Comparison of ENCODE assay signal across 1 cellular context in the genomic region with DNA sequence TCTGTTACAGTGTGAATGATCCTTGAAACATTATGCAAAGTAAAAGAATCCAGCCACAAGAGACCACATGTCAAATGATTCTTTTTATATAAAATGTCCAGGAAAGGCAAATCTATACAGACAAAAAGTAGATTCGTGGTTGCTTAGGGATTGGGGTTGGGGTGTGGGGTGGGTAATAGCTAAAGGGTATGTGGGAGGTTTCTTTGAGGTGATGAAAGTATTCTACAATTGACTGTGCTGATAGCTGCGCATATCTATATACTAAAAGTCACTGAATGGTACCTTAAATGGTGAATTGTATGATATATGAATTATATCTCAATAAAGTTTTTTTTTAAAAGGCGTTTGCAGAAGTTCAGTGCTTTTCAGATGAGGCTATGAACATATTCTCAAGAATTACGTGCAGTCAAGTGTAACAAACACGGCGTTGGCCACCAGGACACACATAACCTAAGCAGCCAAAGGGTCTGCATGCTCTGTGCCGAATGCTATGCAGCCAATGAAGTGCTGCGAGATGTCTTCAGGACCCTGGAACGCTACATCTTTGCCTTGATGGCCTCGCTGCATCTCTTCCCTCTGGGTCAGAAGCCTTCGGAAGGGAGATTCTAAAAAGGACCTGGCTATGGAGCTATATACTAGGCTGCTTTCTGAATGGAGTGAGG.
TF ChIP-seq lines count a peak whose summit lies in the region.

No MANE protein-coding gene starts in this region.

TF ChIP-seq in K562, 482 proteins besides CTCF, POLR2A, EP300 and RAD21:
- TF ChIP-seq, protein P1, sequence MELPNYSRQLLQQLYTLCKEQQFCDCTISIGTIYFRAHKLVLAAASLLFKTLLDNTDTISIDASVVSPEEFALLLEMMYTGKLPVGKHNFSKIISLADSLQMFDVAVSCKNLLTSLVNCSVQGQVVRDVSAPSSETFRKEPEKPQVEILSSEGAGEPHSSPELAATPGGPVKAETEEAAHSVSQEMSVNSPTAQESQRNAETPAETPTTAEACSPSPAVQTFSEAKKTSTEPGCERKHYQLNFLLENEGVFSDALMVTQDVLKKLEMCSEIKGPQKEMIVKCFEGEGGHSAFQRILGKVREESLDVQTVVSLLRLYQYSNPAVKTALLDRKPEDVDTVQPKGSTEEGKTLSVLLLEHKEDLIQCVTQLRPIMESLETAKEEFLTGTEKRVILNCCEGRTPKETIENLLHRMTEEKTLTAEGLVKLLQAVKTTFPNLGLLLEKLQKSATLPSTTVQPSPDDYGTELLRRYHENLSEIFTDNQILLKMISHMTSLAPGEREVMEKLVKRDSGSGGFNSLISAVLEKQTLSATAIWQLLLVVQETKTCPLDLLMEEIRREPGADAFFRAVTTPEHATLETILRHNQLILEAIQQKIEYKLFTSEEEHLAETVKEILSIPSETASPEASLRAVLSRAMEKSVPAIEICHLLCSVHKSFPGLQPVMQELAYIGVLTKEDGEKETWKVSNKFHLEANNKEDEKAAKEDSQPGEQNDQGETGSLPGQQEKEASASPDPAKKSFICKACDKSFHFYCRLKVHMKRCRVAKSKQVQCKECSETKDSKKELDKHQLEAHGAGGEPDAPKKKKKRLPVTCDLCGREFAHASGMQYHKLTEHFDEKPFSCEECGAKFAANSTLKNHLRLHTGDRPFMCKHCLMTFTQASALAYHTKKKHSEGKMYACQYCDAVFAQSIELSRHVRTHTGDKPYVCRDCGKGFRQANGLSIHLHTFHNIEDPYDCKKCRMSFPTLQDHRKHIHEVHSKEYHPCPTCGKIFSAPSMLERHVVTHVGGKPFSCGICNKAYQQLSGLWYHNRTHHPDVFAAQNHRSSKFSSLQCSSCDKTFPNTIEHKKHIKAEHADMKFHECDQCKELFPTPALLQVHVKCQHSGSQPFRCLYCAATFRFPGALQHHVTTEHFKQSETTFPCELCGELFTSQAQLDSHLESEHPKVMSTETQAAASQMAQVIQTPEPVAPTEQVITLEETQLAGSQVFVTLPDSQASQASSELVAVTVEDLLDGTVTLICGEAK (IDR thresholded peaks at IDR 0.05): peak; percentile 56
- TF ChIP-seq, protein P1 (CRISPR knock-in tag; IDR thresholded peaks at IDR 0.05): 0 out of 2 replicates have a peak, but pooled peaks have one; percentile 41
- TF ChIP-seq, protein P2, sequence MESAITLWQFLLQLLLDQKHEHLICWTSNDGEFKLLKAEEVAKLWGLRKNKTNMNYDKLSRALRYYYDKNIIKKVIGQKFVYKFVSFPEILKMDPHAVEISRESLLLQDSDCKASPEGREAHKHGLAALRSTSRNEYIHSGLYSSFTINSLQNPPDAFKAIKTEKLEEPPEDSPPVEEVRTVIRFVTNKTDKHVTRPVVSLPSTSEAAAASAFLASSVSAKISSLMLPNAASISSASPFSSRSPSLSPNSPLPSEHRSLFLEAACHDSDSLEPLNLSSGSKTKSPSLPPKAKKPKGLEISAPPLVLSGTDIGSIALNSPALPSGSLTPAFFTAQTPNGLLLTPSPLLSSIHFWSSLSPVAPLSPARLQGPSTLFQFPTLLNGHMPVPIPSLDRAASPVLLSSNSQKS (CRISPR knock-in tag; IDR thresholded peaks at IDR 0.05): no peak
